ENCODE assay signal across 8 cellular contexts in genomic region chr22:26672060-26672471, GRCh38. TPM values are rescaled to one million over a fixed set of nuclear protein-coding genes. Genes with fewer than 3 reads are reported as not detected.
DNase-seq lines count a peak whose midpoint lies in the region; ATAC-seq and TF ChIP-seq lines count a peak whose summit lies in the region.

No MANE protein-coding gene starts in this region.

- H3K27ac Mint-ChIP-seq in activated CD8-positive, alpha-beta T cell treated with anti-CD3 and anti-CD28 coated beads for 36 hours: peak overlapping the region; percentile 95
- H3K27ac Mint-ChIP-seq in stimulated activated naive CD8-positive, alpha-beta T cell treated with anti-CD3 and anti-CD28 coated beads, Interleukin-15, Interleukin-2, amounts not matched to agents 100 ng/mL and 50 ng/mL, for 24 hours: peak overlapping the region; percentile 98

- peak overlapping the region; percentile 94 for H3K4me3 Mint-ChIP-seq in activated CD8-positive, alpha-beta T cell treated with anti-CD3 and anti-CD28 coated beads for 36 hours
- peak overlapping the region; percentile 93 for H3K4me3 Mint-ChIP-seq in stimulated activated naive CD8-positive, alpha-beta T cell treated with anti-CD3 and anti-CD28 coated beads, Interleukin-15, Interleukin-2, amounts not matched to agents 100 ng/mL and 50 ng/mL, for 24 hours

- peaks cover 30% of the 10 kb centered on the region for H3K36me3 Mint-ChIP-seq in activated CD8-positive, alpha-beta T cell treated with anti-CD3 and anti-CD28 coated beads for 36 hours (ENCODE audit: low read depth)
- peaks cover 16% of the 10 kb centered on the region for H3K36me3 Mint-ChIP-seq in stimulated activated naive CD8-positive, alpha-beta T cell treated with anti-CD3 and anti-CD28 coated beads, Interleukin-15, Interleukin-2, amounts not matched to agents 100 ng/mL and 50 ng/mL, for 24 hours (ENCODE audit: low read depth)

- POLR2A ChIA-PET in activated CD8-positive, alpha-beta T cell treated with anti-CD3 and anti-CD28 coated beads for 36 hours (lab: Charles Lee): interaction anchor here (1.0 to 4.2 kb wide), 5 partner anchors 11 to 191 kb away, joined by 3 to 33 read pairs (median 5); partner anchors contain the start of genes HPS4, SRRD and TFIP11

- intact Hi-C loops in activated CD8-positive, alpha-beta T cell treated with anti-CD3 and anti-CD28 coated beads for 36 hours (cut with micrococcal nuclease): no loop called here
- intact Hi-C loops in left ventricle myocardium superior (cut with micrococcal nuclease): no loop called here

- CTCF ChIA-PET in activated CD8-positive, alpha-beta T cell treated with anti-CD3 and anti-CD28 coated beads for 36 hours (lab: Charles Lee): interaction anchor here (0.7 to 2.6 kb wide), 6 partner anchors 39 to 306 kb away, joined by 3 to 13 read pairs (median 6); partner anchors contain the start of genes HPS4 and SRRD

- H3K27me3 Mint-ChIP-seq in activated CD8-positive, alpha-beta T cell treated with anti-CD3 and anti-CD28 coated beads for 36 hours: no peaks in the 10 kb centered on the region
- H3K27me3 Mint-ChIP-seq in stimulated activated naive CD8-positive, alpha-beta T cell treated with anti-CD3 and anti-CD28 coated beads, Interleukin-15, Interleukin-2, amounts not matched to agents 100 ng/mL and 50 ng/mL, for 24 hours: no peaks in the 10 kb centered on the region

- ATAC-seq in GM18511 (IDR thresholded peaks at IDR 0.05; ENCODE audit: unreplicated experiment) (peak; percentile 14), HG02943 (IDR thresholded peaks at IDR 0.05; ENCODE audit: low read depth, unreplicated experiment) (peak; percentile 7), left ventricle myocardium superior (no peak), HG03354 (IDR thresholded peaks at IDR 0.05; ENCODE audit: poor library complexity, severe bottlenecking, unreplicated experiment) (no peak)
- peak; percentile 17 for ATAC-seq in activated CD8-positive, alpha-beta T cell treated with anti-CD3 and anti-CD28 coated beads for 36 hours

- DNase-seq in activated CD8-positive, alpha-beta T cell treated with anti-CD3 and anti-CD28 coated beads for 36 hours: peak; percentile 48
- peak; percentile 40 for DNase-seq in left ventricle myocardium superior
- DNase-seq in NCI-H1105 treated with DMSO at 0.1 percent for 48 hours (lab: John Stamatoyannopoulos, UW): no peak
- DNase-seq in AG20443 (ENCODE audit: low spot score): no peak

- TF ChIP-seq CTCF in activated CD8-positive, alpha-beta T cell treated with anti-CD3 and anti-CD28 coated beads for 36 hours (IDR thresholded peaks at IDR 0.05): no peak

- peaks cover 59% of the 10 kb centered on the region for H3K4me1 Mint-ChIP-seq in activated CD8-positive, alpha-beta T cell treated with anti-CD3 and anti-CD28 coated beads for 36 hours (ENCODE audit: low read depth)
- peaks cover 77% of the 10 kb centered on the region for H3K4me1 Mint-ChIP-seq in stimulated activated naive CD8-positive, alpha-beta T cell treated with anti-CD3 and anti-CD28 coated beads, Interleukin-15, Interleukin-2, amounts not matched to agents 100 ng/mL and 50 ng/mL, for 24 hours (ENCODE audit: low read depth)

- no peaks in the 10 kb centered on the region for H3K9me3 Mint-ChIP-seq in activated CD8-positive, alpha-beta T cell treated with anti-CD3 and anti-CD28 coated beads for 36 hours
- no peaks in the 10 kb centered on the region for H3K9me3 Mint-ChIP-seq in stimulated activated naive CD8-positive, alpha-beta T cell treated with anti-CD3 and anti-CD28 coated beads, Interleukin-15, Interleukin-2, amounts not matched to agents 100 ng/mL and 50 ng/mL, for 24 hours

RNA-seq across cellular contexts. Expression of gene MIAT, which starts 14.7 kb away (rescaled TPM):
- total RNA-seq in activated CD8-positive, alpha-beta T cell treated with anti-CD3 and anti-CD28 coated beads for 36 hours: 10 to 100 TPM; 11.6 to 11.9 TPM
- total RNA-seq in left ventricle myocardium superior: 1.9 TPM

RNA-seq across cellular contexts. Expression of gene CRYBA4, which starts 50.3 kb away (rescaled TPM):
- total RNA-seq in activated CD8-positive, alpha-beta T cell treated with anti-CD3 and anti-CD28 coated beads for 36 hours: not detected
- not detected for total RNA-seq in left ventricle myocardium superior

RNA-seq across cellular contexts. Expression of gene CRYBB1, which starts 54.2 kb away (rescaled TPM):
- total RNA-seq in activated CD8-positive, alpha-beta T cell treated with anti-CD3 and anti-CD28 coated beads for 36 hours: not detected
- 0.64 TPM for total RNA-seq in left ventricle myocardium superior

Comparison
In these comparisons a context has a peak if more than half of its experiments do, and no peak if none do; other contexts are left out.
1. ATAC-seq: peak in GM18511 (single experiment), HG02943 (single experiment) and activated CD8-positive, alpha-beta T cell treated with anti-CD3 and anti-CD28 coated beads for 36 hours (single experiment); none in left ventricle myocardium superior (single experiment) and HG03354 (single experiment).
2. DNase-seq: peak in activated CD8-positive, alpha-beta T cell treated with anti-CD3 and anti-CD28 coated beads for 36 hours (single experiment) and left ventricle myocardium superior (single experiment); none in NCI-H1105 treated with DMSO at 0.1 percent for 48 hours (single experiment) and AG20443 (single experiment).